10 cellular contexts compared by ENCODE assay signal in genomic region chr17:44084131-44084538, GRCh38. TPM values are rescaled to one million over a fixed set of nuclear protein-coding genes. Genes with fewer than 3 reads are reported as not detected.
DNase-seq lines count a peak whose midpoint lies in the region; ATAC-seq, FAIRE-seq and TF ChIP-seq lines count a peak whose summit lies in the region.
"Had no signal": no experiment of that assay in that cellular context is flagged by ENCODE, and none has a peak within 500 bp of the region (broad histone marks: within the 10 kb centered on the region; RNA-seq: fewer than 3 reads in every experiment).

No MANE protein-coding gene starts in this region.

- H3K27ac ChIP-seq in IMR-90 (ENCODE audit: insufficient read depth, low read length) = no peak overlapping the region
- peak overlapping the region; percentile 80 for H3K27ac ChIP-seq in neural progenitor cell

- H3K27me3 ChIP-seq in IMR-90 (ENCODE audit: control insufficient read depth, insufficient read depth, low read length) (no peaks in the 10 kb centered on the region), neural progenitor cell (no peaks in the 10 kb centered on the region)

- H3K27me3 Mint-ChIP-seq in neural progenitor cell (ENCODE audit: insufficient read depth, low read depth) = peaks cover 6% of the 10 kb centered on the region

- H3K9me3 Mint-ChIP-seq in neural progenitor cell = no peaks in the 10 kb centered on the region
- H3K9me3 Mint-ChIP-seq: T-helper 2 cell treated with Interferon-gamma antibody and Interleukin-4, amounts not matched to agents 5 μg/mL and 100 μg/mL, for 36 hours had no signal

- no peak overlapping the region for H3K14ac ChIP-seq in IMR-90 (replicated peaks; ENCODE audit: low read depth, low read length)

- no peak overlapping the region; the same call in 1 of the 2 replicates for H3K4ac ChIP-seq in IMR-90 (ENCODE audit: low read depth, low read length)

- dilution Hi-C loops in IMR-90 (cut with HindIII; ENCODE audit: low sequenced_read_pairs, unreplicated experiment) = no loop called here

- FAIRE-seq in D721Med (lab: Jason Lieb, UNC) = no peak

- no peak overlapping the region for H2BK20ac ChIP-seq in IMR-90 (ENCODE audit: low read depth, low read length)

- no peak overlapping the region for H3K23ac ChIP-seq in IMR-90 (ENCODE audit: low read depth, low read length)

- H3K36me3 ChIP-seq in IMR-90 (ENCODE audit: control insufficient read depth, insufficient read depth, low read length) (peaks cover 45% of the 10 kb centered on the region), neural progenitor cell (no peaks in the 10 kb centered on the region)

- H3K9ac ChIP-seq in IMR-90 (ENCODE audit: low read depth, low read length) (no peak overlapping the region), neural progenitor cell (no peak overlapping the region)

- DNase-seq in D721Med (ENCODE audit: insufficient read length, low spot score) = peak; percentile 58
- no peak for DNase-seq in IMR-90
- peak; percentile 47 for DNase-seq in activated naive CD4-positive, alpha-beta T cell treated with anti-CD3 and anti-CD28 coated beads, Interleukin-2, amount 50 U/mL, for 16 hours
- peak; percentile 64 for DNase-seq in neural progenitor cell (ENCODE audit: low spot score)
- no peak for DNase-seq in cerebellar cortex (ENCODE audit: low spot score)
- DNase-seq: foreskin melanocyte had no signal

- peaks cover 10% of the 10 kb centered on the region; the same call in 1 of the 2 replicates for H4K20me1 ChIP-seq in IMR-90 (ENCODE audit: insufficient read depth, low read length)
- no peaks in the 10 kb centered on the region for H4K20me1 ChIP-seq in neural progenitor cell (ENCODE audit: low read depth)

- H4K8ac ChIP-seq in IMR-90 (ENCODE audit: low read depth in 2 of 2, low read length in 2 of 2) = no peak overlapping the region

- no peak overlapping the region for H2BK120ac ChIP-seq in IMR-90 (ENCODE audit: low read depth, low read length)

- H3F3A ChIP-seq in neural progenitor cell (ENCODE audit: low read depth) = peaks cover 34% of the 10 kb centered on the region

- H3K18ac ChIP-seq in IMR-90 (ENCODE audit: low read depth, low read length) = no peak overlapping the region

- TF ChIP-seq RAD21 in IMR-90 (IDR thresholded peaks at IDR 0.05; ENCODE audit: low read length) = peak; percentile 26; the same call in 1 of the 2 replicates

- POLR2A ChIA-PET in IMR-90 (lab: Charles Lee; ENCODE audit: unreplicated experiment) = no interaction called here

- peaks cover 59% of the 10 kb centered on the region for H3K4me1 Mint-ChIP-seq in neural progenitor cell

- BruUV-seq in IMR-90 (replicated peaks; lab: Mats Ljungman, UMichigan) = no TSS peak

- peak overlapping the region; percentile 69 for H3K27ac Mint-ChIP-seq in neural progenitor cell
- H3K27ac Mint-ChIP-seq: T-helper 2 cell treated with Interferon-gamma antibody and Interleukin-4, amounts not matched to agents 5 μg/mL and 100 μg/mL, for 36 hours had no signal

- H3K4me3 ChIP-seq in IMR-90 (ENCODE audit: insufficient read depth, low read depth, low read length) = no peak overlapping the region
- H3K4me3 ChIP-seq in neural progenitor cell = no peak overlapping the region

- in situ Hi-C loops in IMR-90 (cut with MboI; ENCODE audit: low sequenced_read_pairs) = no loop called here

- H3K9me1 ChIP-seq in IMR-90 (ENCODE audit: insufficient read depth, low read length) = peaks cover 17% of the 10 kb centered on the region

- peak; percentile 64 for TF ChIP-seq CTCF in D721Med (IDR thresholded peaks at IDR 0.05; ENCODE audit: insufficient read depth, missing control alignments)
- TF ChIP-seq CTCF in IMR-90 (conservative IDR thresholded peaks at IDR 0.05; ENCODE audit: low read depth, low read length) = no peak; the same call in 1 of the 2 replicates
- peak; percentile 57 for TF ChIP-seq CTCF in neural progenitor cell (IDR thresholded peaks at IDR 0.05)

- no peak overlapping the region for H4K91ac ChIP-seq in IMR-90 (ENCODE audit: insufficient read depth, low read depth, low read length)

- H3K9me3 ChIP-seq in IMR-90 (ENCODE audit: control insufficient read depth, insufficient read depth, low read length) (no peaks in the 10 kb centered on the region), neural progenitor cell (ENCODE audit: low read depth) (no peaks in the 10 kb centered on the region)

- CTCF ChIA-PET in IMR-90 (lab: Yijun Ruan, JAX) = no interaction called here

- H3K4me2 ChIP-seq in IMR-90 (ENCODE audit: low read depth, low read length) (no peak overlapping the region), neural progenitor cell (peak overlapping the region; percentile 42)

- H3K56ac ChIP-seq in IMR-90 (ENCODE audit: extremely low read depth, insufficient read depth, low read length) = no peak overlapping the region

- H3K79me1 ChIP-seq in IMR-90 (ENCODE audit: low read depth in 1 of 2, low read length in 2 of 2) = peaks cover 19 to 85% of the 10 kb centered on the region in 2 experiments

- no peak overlapping the region for H2AFZ ChIP-seq in IMR-90 (replicated peaks; ENCODE audit: low read length, poor library complexity)
- H2AFZ ChIP-seq in neural progenitor cell (replicated peaks) = no peak overlapping the region

- H3K4me3 Mint-ChIP-seq in neural progenitor cell = no peak overlapping the region
- H3K4me3 Mint-ChIP-seq: T-helper 2 cell treated with Interferon-gamma antibody and Interleukin-4, amounts not matched to agents 5 μg/mL and 100 μg/mL, for 36 hours had no signal

- peak overlapping the region; percentile 7 for H2AK9ac ChIP-seq in IMR-90 (replicated peaks; ENCODE audit: low read depth, low read length, poor library complexity)

- peak overlapping the region; percentile 31 for H2BK5ac ChIP-seq in IMR-90 (ENCODE audit: low read depth, low read length, poor library complexity, severe bottlenecking)

- intact Hi-C loops in IMR-90 (cut with micrococcal nuclease) = no loop called here

- no peak overlapping the region for H4K5ac ChIP-seq in IMR-90 (ENCODE audit: low read depth, low read length)

- H3K36me3 Mint-ChIP-seq in neural progenitor cell = peaks cover 30% of the 10 kb centered on the region

- no peaks in the 10 kb centered on the region for H3K79me2 ChIP-seq in neural progenitor cell (ENCODE audit: low read depth)

- 0 out of 2 replicates have a peak overlapping the region, but pooled peaks have one; percentile 29 for H2AK5ac ChIP-seq in IMR-90 (ENCODE audit: low read depth, low read length)

- no peak for ATAC-seq in IMR-90 (ENCODE audit: low read depth)
- ATAC-seq in HG03095 (IDR thresholded peaks at IDR 0.05; ENCODE audit: unreplicated experiment) = no peak
- ATAC-seq in HG03469 (IDR thresholded peaks at IDR 0.05; ENCODE audit: unreplicated experiment) = no peak
- ATAC-seq in GM18520 (IDR thresholded peaks at IDR 0.05; ENCODE audit: unreplicated experiment) = no peak

- peaks cover 21% of the 10 kb centered on the region for H3K4me1 ChIP-seq in IMR-90 (ENCODE audit: control insufficient read depth, insufficient read depth, low read length)
- peaks cover 29% of the 10 kb centered on the region for H3K4me1 ChIP-seq in neural progenitor cell

- H2BK15ac ChIP-seq in IMR-90 (ENCODE audit: low read depth, low read length) = no peak overlapping the region

- no peak for TF ChIP-seq POLR2A in IMR-90 (IDR thresholded peaks at IDR 0.05; ENCODE audit: low read depth, low read length)

- WGBS in IMR-90 (ENCODE audit: extremely low coverage in 2 of 2, insufficient read length in 1 of 2), 2 experiments = 77% methylated on average over 6 of the region's 10 CpGs; no CpG with 5 or more reads in 1 of the 2 experiments

TF ChIP-seq in IMR-90, 13 proteins besides CTCF, POLR2A, EP300 and RAD21:
- TF ChIP-seq RFX5 (IDR thresholded peaks at IDR 0.05; ENCODE audit: low read depth, low read length) = no peak
- TF ChIP-seq SMC3 (IDR thresholded peaks at IDR 0.05; ENCODE audit: low read depth, low read length) = peak; percentile 23; the same call in 1 of the 2 replicates

RNA-seq across cellular contexts. Expression of gene G6PC3, which starts 13.6 kb away (rescaled TPM):
- total RNA-seq in IMR-90 (2012; rRNA removed) (19.4 and 20.4 TPM in 2 replicates), neural progenitor cell (ENCODE audit: low replicate concordance) (16.6 and 55.1 TPM in 2 replicates)
- polyA plus RNA-seq in IMR-90 (2012; rRNA removed) = 107 and 127 TPM in 2 replicates
- polyA plus RNA-seq in IMR-90 (2012; cell fraction: cytosol; rRNA removed) = 87.5 and 210 TPM in 2 replicates
- 49.2 and 86.8 TPM in 2 replicates for polyA plus RNA-seq in IMR-90 (2012; cell fraction: nucleus; rRNA removed; ENCODE audit: low replicate concordance)

RNA-seq across cellular contexts. Expression of gene LSM12, which starts 17.7 kb away (rescaled TPM):
- total RNA-seq in IMR-90 (2012; rRNA removed) (41.0 and 50.3 TPM in 2 replicates), neural progenitor cell (ENCODE audit: low replicate concordance) (69.6 and 76.7 TPM in 2 replicates)
- 37.6 and 38.0 TPM in 2 replicates for polyA plus RNA-seq in IMR-90 (2012; rRNA removed)
- 20.3 and 21.4 TPM in 2 replicates for polyA plus RNA-seq in IMR-90 (2012; cell fraction: cytosol; rRNA removed)
- 8.8 and 29.9 TPM in 2 replicates for polyA plus RNA-seq in IMR-90 (2012; cell fraction: nucleus; rRNA removed; ENCODE audit: low replicate concordance)

RNA-seq across cellular contexts. Expression of gene HDAC5, which starts 39.3 kb away (rescaled TPM):
- total RNA-seq in IMR-90 (2012; rRNA removed) = 61.3 and 71.4 TPM in 2 replicates
- polyA plus RNA-seq in IMR-90 (2012; rRNA removed) = 47.0 and 50.0 TPM in 2 replicates
- 21.2 and 58.0 TPM in 2 replicates for polyA plus RNA-seq in IMR-90 (2012; cell fraction: cytosol; rRNA removed)
- 87.7 and 169 TPM in 2 replicates for polyA plus RNA-seq in IMR-90 (2012; cell fraction: nucleus; rRNA removed; ENCODE audit: low replicate concordance)
- total RNA-seq in neural progenitor cell (ENCODE audit: low replicate concordance) = 23.6 and 71.0 TPM in 2 replicates

RNA-seq across cellular contexts. Expression of gene HROB, which starts 57.6 kb away (rescaled TPM):
- total RNA-seq in IMR-90 (2012; rRNA removed) (2.8 and 3.2 TPM in 2 replicates), neural progenitor cell (ENCODE audit: low replicate concordance) (6.5 and 11.0 TPM in 2 replicates)
- polyA plus RNA-seq in IMR-90 (2012; rRNA removed) = 4.0 and 4.4 TPM in 2 replicates
- polyA plus RNA-seq in IMR-90 (2012; cell fraction: cytosol; rRNA removed) = 1.8 TPM in 2 replicates
- 6.9 and 8.0 TPM in 2 replicates for polyA plus RNA-seq in IMR-90 (2012; cell fraction: nucleus; rRNA removed; ENCODE audit: low replicate concordance)

Comparison
In these comparisons a context has a peak if more than half of its experiments do, and no peak if none do; other contexts are left out.
1. DNase-seq: peak in D721Med (single experiment), activated naive CD4-positive, alpha-beta T cell treated with anti-CD3 and anti-CD28 coated beads, Interleukin-2, amount 50 U/mL, for 16 hours (single experiment) and neural progenitor cell (single experiment); none in IMR-90 (single experiment) and cerebellar cortex (single experiment).